ENCODE assay signal across 1 cellular context in the genomic region with DNA sequence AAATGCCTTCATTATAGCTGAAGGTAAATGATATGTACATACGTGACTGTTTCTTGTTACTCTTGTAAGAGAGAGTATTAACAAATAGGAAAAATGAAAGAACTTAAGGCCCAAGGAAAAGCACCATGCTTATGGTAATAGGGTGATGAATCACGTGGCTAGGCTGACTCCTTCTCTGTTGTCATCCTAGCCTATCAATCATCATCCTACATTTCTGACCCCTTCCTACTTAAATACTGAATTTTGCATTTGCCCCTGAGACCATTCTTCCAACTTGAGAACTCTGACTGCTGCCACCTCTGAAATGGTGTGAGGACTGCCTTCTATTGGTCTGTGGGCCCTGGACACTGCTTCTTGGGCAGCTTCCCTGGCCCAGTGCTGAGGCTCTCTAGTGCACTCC.
TF ChIP-seq lines count a peak whose summit lies in the region.

No MANE protein-coding gene starts in this region.

TF ChIP-seq in K562, 482 proteins besides CTCF, POLR2A, EP300 and RAD21 (continued from another document):
- TF ChIP-seq, protein P1, sequence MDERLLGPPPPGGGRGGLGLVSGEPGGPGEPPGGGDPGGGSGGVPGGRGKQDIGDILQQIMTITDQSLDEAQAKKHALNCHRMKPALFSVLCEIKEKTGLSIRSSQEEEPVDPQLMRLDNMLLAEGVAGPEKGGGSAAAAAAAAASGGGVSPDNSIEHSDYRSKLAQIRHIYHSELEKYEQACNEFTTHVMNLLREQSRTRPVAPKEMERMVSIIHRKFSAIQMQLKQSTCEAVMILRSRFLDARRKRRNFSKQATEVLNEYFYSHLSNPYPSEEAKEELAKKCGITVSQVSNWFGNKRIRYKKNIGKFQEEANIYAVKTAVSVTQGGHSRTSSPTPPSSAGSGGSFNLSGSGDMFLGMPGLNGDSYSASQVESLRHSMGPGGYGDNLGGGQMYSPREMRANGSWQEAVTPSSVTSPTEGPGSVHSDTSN (CRISPR knock-in tag; IDR thresholded peaks at IDR 0.05; ENCODE audit: low read depth) = no peak
- TF ChIP-seq, protein P1 (tag; conservative IDR thresholded peaks at IDR 0.05; ENCODE audit: low read depth) = peak; percentile 51; the same call in 1 of the 2 replicates
- TF ChIP-seq ETS2 (tag; IDR thresholded peaks at IDR 0.05; ENCODE audit: borderline replicate concordance, poor library complexity, severe bottlenecking) (no peak), PRPF4 (IDR thresholded peaks at IDR 0.05; ENCODE audit: insufficient read depth, low read depth, low read length, poor library complexity, severe bottlenecking) (no peak), MEIS2 (IDR thresholded peaks at IDR 0.05; ENCODE audit: partially characterized antibody) (peak; percentile 49), BCL6 (CRISPR knock-in tag; IDR thresholded peaks at IDR 0.05) (no peak)
- TF ChIP-seq, protein P2, sequence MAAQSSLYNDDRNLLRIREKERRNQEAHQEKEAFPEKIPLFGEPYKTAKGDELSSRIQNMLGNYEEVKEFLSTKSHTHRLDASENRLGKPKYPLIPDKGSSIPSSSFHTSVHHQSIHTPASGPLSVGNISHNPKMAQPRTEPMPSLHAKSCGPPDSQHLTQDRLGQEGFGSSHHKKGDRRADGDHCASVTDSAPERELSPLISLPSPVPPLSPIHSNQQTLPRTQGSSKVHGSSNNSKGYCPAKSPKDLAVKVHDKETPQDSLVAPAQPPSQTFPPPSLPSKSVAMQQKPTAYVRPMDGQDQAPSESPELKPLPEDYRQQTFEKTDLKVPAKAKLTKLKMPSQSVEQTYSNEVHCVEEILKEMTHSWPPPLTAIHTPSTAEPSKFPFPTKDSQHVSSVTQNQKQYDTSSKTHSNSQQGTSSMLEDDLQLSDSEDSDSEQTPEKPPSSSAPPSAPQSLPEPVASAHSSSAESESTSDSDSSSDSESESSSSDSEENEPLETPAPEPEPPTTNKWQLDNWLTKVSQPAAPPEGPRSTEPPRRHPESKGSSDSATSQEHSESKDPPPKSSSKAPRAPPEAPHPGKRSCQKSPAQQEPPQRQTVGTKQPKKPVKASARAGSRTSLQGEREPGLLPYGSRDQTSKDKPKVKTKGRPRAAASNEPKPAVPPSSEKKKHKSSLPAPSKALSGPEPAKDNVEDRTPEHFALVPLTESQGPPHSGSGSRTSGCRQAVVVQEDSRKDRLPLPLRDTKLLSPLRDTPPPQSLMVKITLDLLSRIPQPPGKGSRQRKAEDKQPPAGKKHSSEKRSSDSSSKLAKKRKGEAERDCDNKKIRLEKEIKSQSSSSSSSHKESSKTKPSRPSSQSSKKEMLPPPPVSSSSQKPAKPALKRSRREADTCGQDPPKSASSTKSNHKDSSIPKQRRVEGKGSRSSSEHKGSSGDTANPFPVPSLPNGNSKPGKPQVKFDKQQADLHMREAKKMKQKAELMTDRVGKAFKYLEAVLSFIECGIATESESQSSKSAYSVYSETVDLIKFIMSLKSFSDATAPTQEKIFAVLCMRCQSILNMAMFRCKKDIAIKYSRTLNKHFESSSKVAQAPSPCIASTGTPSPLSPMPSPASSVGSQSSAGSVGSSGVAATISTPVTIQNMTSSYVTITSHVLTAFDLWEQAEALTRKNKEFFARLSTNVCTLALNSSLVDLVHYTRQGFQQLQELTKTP (IDR thresholded peaks at IDR 0.05; ENCODE audit: low read depth in 1 of 2, partially characterized antibody in 2 of 2) = no peak
- TF ChIP-seq, protein P3, sequence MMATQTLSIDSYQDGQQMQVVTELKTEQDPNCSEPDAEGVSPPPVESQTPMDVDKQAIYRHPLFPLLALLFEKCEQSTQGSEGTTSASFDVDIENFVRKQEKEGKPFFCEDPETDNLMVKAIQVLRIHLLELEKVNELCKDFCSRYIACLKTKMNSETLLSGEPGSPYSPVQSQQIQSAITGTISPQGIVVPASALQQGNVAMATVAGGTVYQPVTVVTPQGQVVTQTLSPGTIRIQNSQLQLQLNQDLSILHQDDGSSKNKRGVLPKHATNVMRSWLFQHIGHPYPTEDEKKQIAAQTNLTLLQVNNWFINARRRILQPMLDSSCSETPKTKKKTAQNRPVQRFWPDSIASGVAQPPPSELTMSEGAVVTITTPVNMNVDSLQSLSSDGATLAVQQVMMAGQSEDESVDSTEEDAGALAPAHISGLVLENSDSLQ (IDR thresholded peaks at IDR 0.05) = peak; percentile 46; the same call in 1 of the 2 replicates
